ENCODE assay signal across 8 cellular contexts in genomic region chr9:133141833-133142594, GRCh38.
A peak's percentile ranks its signal among the peaks of the same experiment; 100 is the strongest.
DNase-seq lines count a peak whose midpoint lies in the region; ATAC-seq and TF ChIP-seq lines count a peak whose summit lies in the region.

No MANE protein-coding gene starts in this region.

- TF ChIP-seq CTCF in GM12875 (IDR thresholded peaks at IDR 0.05; ENCODE audit: borderline replicate concordance, insufficient read depth, low read depth, low read length), result no peak

- H3K27ac Mint-ChIP-seq in dendritic cell treated with granulocyte-macrophage colony-stimulating factor and Interleukin-4, amounts not matched to agents 40 ng/mL and 50 ng/mL, for 4 days, result peak overlapping the region; percentile 85

- no peak for ATAC-seq in GM21423 (IDR thresholded peaks at IDR 0.05; ENCODE audit: unreplicated experiment)
- ATAC-seq in GM18861 (IDR thresholded peaks at IDR 0.05; ENCODE audit: unreplicated experiment), result no peak

- H3K4me3 Mint-ChIP-seq in dendritic cell treated with granulocyte-macrophage colony-stimulating factor and Interleukin-4, amounts not matched to agents 40 ng/mL and 50 ng/mL, for 4 days, result no peak overlapping the region

- peak overlapping the region; percentile 28 for H3K4me3 ChIP-seq in GM12875 (ENCODE audit: low read depth, low read length)

- peaks cover 40% of the 10 kb centered on the region for H3K36me3 Mint-ChIP-seq in dendritic cell treated with granulocyte-macrophage colony-stimulating factor and Interleukin-4, amounts not matched to agents 40 ng/mL and 50 ng/mL, for 4 days (ENCODE audit: low read depth)

- H3K4me1 Mint-ChIP-seq in dendritic cell treated with granulocyte-macrophage colony-stimulating factor and Interleukin-4, amounts not matched to agents 40 ng/mL and 50 ng/mL, for 4 days (ENCODE audit: low read depth), result peaks cover 96% of the 10 kb centered on the region

- no peaks in the 10 kb centered on the region for H3K27me3 Mint-ChIP-seq in dendritic cell treated with granulocyte-macrophage colony-stimulating factor and Interleukin-4, amounts not matched to agents 40 ng/mL and 50 ng/mL, for 4 days

- peak; percentile 62 for DNase-seq in activated CD4-positive, alpha-beta T cell treated with anti-CD3 and anti-CD28 coated beads for 48 hours
- peak; percentile 63 to 71 for DNase-seq in stimulated activated CD4-positive, alpha-beta T cell treated with anti-CD3 and anti-CD28 coated beads, Interleukin-2, amount 100 ng/mL, for 24 hours
- DNase-seq in Kasumi-1 (lab: John Stamatoyannopoulos, UW), result no peak
- no peak for DNase-seq in NCI-H526 treated with DMSO at 0.1 percent for 48 hours (lab: John Stamatoyannopoulos, UW)

- H3K9me3 Mint-ChIP-seq in dendritic cell treated with granulocyte-macrophage colony-stimulating factor and Interleukin-4, amounts not matched to agents 40 ng/mL and 50 ng/mL, for 4 days, result no peaks in the 10 kb centered on the region

- intact Hi-C loops in dendritic cell treated with granulocyte-macrophage colony-stimulating factor and Interleukin-4, amounts not matched to agents 40 ng/mL and 50 ng/mL, for 4 days (cut with micrococcal nuclease), result no loop called here

Comparison
In these comparisons a context has a peak if more than half of its experiments do, and no peak if none do; other contexts are left out.
1. DNase-seq: peak in activated CD4-positive, alpha-beta T cell treated with anti-CD3 and anti-CD28 coated beads for 48 hours (single experiment) and stimulated activated CD4-positive, alpha-beta T cell treated with anti-CD3 and anti-CD28 coated beads, Interleukin-2, amount 100 ng/mL, for 24 hours (2 of 2); none in Kasumi-1 (0 of 2) and NCI-H526 treated with DMSO at 0.1 percent for 48 hours (single experiment).